ENCODE assay signal across 8 cellular contexts in the genomic region with DNA sequence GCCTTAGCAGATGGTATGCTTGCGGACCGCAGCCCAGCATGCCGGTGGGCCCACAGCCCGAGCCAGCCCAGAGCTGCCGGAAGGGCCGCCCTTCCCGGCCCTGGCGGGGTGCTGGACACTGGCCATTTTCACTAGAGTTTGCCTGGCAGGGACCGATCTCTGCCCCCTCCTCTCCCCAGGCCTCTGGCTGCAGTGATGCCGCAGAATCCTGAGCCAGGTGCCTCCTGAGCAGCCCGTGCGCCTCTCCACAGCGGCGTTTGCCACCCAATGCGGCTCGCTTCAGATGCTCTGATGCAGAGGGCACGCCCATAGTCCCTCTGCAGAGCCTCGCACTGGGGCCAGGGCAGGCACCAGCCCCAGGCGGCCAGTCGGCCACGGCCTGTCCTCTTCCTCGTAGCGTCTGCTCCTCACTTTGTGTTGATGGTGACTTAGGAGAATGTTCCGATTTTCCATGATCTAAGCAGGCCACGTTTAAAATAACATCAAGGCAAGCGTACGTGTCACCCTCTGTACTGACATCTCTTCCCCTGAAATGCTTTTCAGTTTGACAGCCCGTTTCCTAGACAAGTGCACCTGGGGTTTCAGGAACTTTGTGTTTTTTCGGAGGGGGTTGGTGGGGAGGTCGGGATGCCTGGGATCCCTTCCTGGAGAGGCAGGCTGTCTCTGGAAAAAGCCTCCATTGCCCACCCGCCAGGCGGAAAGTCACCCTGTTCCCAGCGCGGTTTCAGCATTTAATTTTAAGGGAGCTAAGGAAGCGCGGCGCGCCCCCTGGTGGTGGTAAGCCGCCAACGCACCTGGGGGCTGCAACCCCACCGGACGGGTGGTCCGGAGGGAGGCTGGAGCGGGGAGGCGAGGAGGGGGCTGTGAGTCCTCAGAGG. TPM values are rescaled to one million over a fixed set of nuclear protein-coding genes. Genes with fewer than 3 reads are reported as not detected.
DNase-seq lines count a peak whose midpoint lies in the region; ATAC-seq and TF ChIP-seq lines count a peak whose summit lies in the region.

No MANE protein-coding gene starts in this region.

- H3K36me3 ChIP-seq in CD4-positive, alpha-beta memory T cell (ENCODE audit: insufficient read depth, low read length): no peaks in the 10 kb centered on the region
- H3K36me3 ChIP-seq in SJCRH30 (peaks cover 25% of the 10 kb centered on the region), prostate gland (no peaks in the 10 kb centered on the region), upper lobe of right lung (no peaks in the 10 kb centered on the region)

- H3K36me3 Mint-ChIP-seq in CD4-positive, alpha-beta memory T cell: no peaks in the 10 kb centered on the region
- peaks cover 2% of the 10 kb centered on the region for H3K36me3 Mint-ChIP-seq in activated naive CD4-positive, alpha-beta T cell treated with anti-CD3 and anti-CD28 coated beads for 36 hours (ENCODE audit: low read depth)

- no peaks in the 10 kb centered on the region for H3K27me3 Mint-ChIP-seq in CD4-positive, alpha-beta memory T cell
- no peaks in the 10 kb centered on the region for H3K27me3 Mint-ChIP-seq in activated naive CD4-positive, alpha-beta T cell treated with anti-CD3 and anti-CD28 coated beads for 36 hours (ENCODE audit: low read depth)

- no peaks in the 10 kb centered on the region for H3K27me3 ChIP-seq in CD4-positive, alpha-beta memory T cell (ENCODE audit: insufficient read depth, low read length)
- no peaks in the 10 kb centered on the region for H3K27me3 ChIP-seq in SJCRH30
- H3K27me3 ChIP-seq in prostate gland (replicated peaks; ENCODE audit: insufficient read depth): no peaks in the 10 kb centered on the region
- no peaks in the 10 kb centered on the region for H3K27me3 ChIP-seq in upper lobe of right lung

- intact Hi-C loops in CD4-positive, alpha-beta memory T cell (cut with micrococcal nuclease): loop anchor here (1.0 to 2.0 kb wide), 2 partner anchors 128 to 349 kb away; no protein-coding TSS in a partner anchor
- intact Hi-C loops in activated naive CD4-positive, alpha-beta T cell treated with anti-CD3 and anti-CD28 coated beads for 36 hours (cut with micrococcal nuclease): loop anchor here (1.0 kb wide), 2 partner anchors 128 to 351 kb away; no protein-coding TSS in a partner anchor
- intact Hi-C loops in prostate gland (cut with DNase I): loop anchor here (1.0 to 5.0 kb wide), 3 partner anchors 63 to 348 kb away; a partner anchor contains a TSS
- intact Hi-C loops in upper lobe of right lung (cut with DNase I): loop anchor here (5.0 kb wide), 1 partner anchor 128 kb away; no protein-coding TSS in a partner anchor

- no peak for TF ChIP-seq POLR2A in prostate gland (IDR thresholded peaks at IDR 0.05)

- peaks cover 7 to 41% (median 15%) of the 10 kb centered on the region in 4 donors for H3K4me1 Mint-ChIP-seq in CD4-positive, alpha-beta memory T cell
- H3K4me1 Mint-ChIP-seq in activated naive CD4-positive, alpha-beta T cell treated with anti-CD3 and anti-CD28 coated beads for 36 hours (ENCODE audit: low read depth): peaks cover 25% of the 10 kb centered on the region

- POLR2A ChIA-PET in CD4-positive, alpha-beta memory T cell (lab: Charles Lee; ENCODE audit: partially characterized antibody): interaction anchor here (1.3 kb wide), 1 partner anchor 129 kb away, joined by 8 read pairs; no protein-coding TSS in a partner anchor

- CTCF ChIA-PET in CD4-positive, alpha-beta memory T cell (lab: Charles Lee; ENCODE audit: partially characterized antibody): interaction anchor here (0.5 to 5.6 kb wide), 12 partner anchors 9 to 409 kb away, joined by 3 to 74 read pairs (median 4); no protein-coding TSS in a partner anchor
- CTCF ChIA-PET in activated naive CD4-positive, alpha-beta T cell treated with anti-CD3 and anti-CD28 coated beads for 36 hours (lab: Charles Lee): interaction anchor here (0.6 to 3.5 kb wide), 5 partner anchors 82 to 424 kb away, joined by 3 to 42 read pairs (median 3); no protein-coding TSS in a partner anchor

- TF ChIP-seq CTCF in prostate gland (IDR thresholded peaks at IDR 0.05) (peak; percentile 96 to 100 (median 98)), upper lobe of right lung (IDR thresholded peaks at IDR 0.05) (peak; percentile 99)

- H3K9me3 Mint-ChIP-seq in CD4-positive, alpha-beta memory T cell: no peaks in the 10 kb centered on the region
- H3K9me3 Mint-ChIP-seq in activated naive CD4-positive, alpha-beta T cell treated with anti-CD3 and anti-CD28 coated beads for 36 hours: no peaks in the 10 kb centered on the region

- H3K4me3 ChIP-seq in CD4-positive, alpha-beta memory T cell (ENCODE audit: low read length in 2 of 2): no peak overlapping the region
- no peak overlapping the region for H3K4me3 ChIP-seq in SJCRH30
- no peak overlapping the region for H3K4me3 ChIP-seq in prostate gland
- H3K4me3 ChIP-seq in upper lobe of right lung: peak overlapping the region; percentile 11

- peak overlapping the region in 3 of 7 donors; percentile 27 to 57 (median 54) for H3K27ac Mint-ChIP-seq in CD4-positive, alpha-beta memory T cell
- no peak overlapping the region for H3K27ac Mint-ChIP-seq in activated naive CD4-positive, alpha-beta T cell treated with anti-CD3 and anti-CD28 coated beads for 36 hours

- ATAC-seq in upper lobe of right lung (peak; percentile 67), HG02588 (IDR thresholded peaks at IDR 0.05; ENCODE audit: unreplicated experiment) (no peak)

- peak in 4 of 5 donors; percentile 55 to 70 (median 60) for DNase-seq in CD4-positive, alpha-beta memory T cell
- peak; percentile 53 for DNase-seq in HT1080 (ENCODE audit: low read depth)
- DNase-seq in SJCRH30: peak; percentile 86 to 92
- DNase-seq in activated naive CD4-positive, alpha-beta T cell treated with anti-CD3 and anti-CD28 coated beads for 36 hours: peak; percentile 73
- DNase-seq in glomerular visceral epithelial cell (ENCODE audit: extremely low spot score): peak; percentile 59
- DNase-seq in prostate gland (ENCODE audit: low spot score): peak; percentile 46
- peak; percentile 84 for DNase-seq in upper lobe of right lung

- H3K27ac ChIP-seq in CD4-positive, alpha-beta memory T cell (ENCODE audit: low read depth, low read length): no peak overlapping the region
- H3K27ac ChIP-seq in SJCRH30 (peak overlapping the region; percentile 94), prostate gland (peak overlapping the region; percentile 3 to 26), upper lobe of right lung (no peak overlapping the region)

- WGBS in prostate gland: 29% methylated on average over 38 of the region's 45 CpGs

- peak overlapping the region in 3 of 8 donors; percentile 29 to 55 (median 46) for H3K4me3 Mint-ChIP-seq in CD4-positive, alpha-beta memory T cell
- no peak overlapping the region for H3K4me3 Mint-ChIP-seq in activated naive CD4-positive, alpha-beta T cell treated with anti-CD3 and anti-CD28 coated beads for 36 hours

- peaks cover 26% of the 10 kb centered on the region for H3K4me1 ChIP-seq in CD4-positive, alpha-beta memory T cell (ENCODE audit: insufficient read depth, low read length)
- H3K4me1 ChIP-seq in SJCRH30 (peaks cover 41% of the 10 kb centered on the region), prostate gland (replicated peaks) (no peaks in the 10 kb centered on the region), upper lobe of right lung (peaks cover 5% of the 10 kb centered on the region)

- H3K9me3 ChIP-seq in CD4-positive, alpha-beta memory T cell (ENCODE audit: control insufficient read depth in 1 of 2, low read length in 2 of 2): no peaks in the 10 kb centered on the region
- H3K9me3 ChIP-seq in SJCRH30 (replicated peaks) (no peaks in the 10 kb centered on the region), prostate gland (no peaks in the 10 kb centered on the region), upper lobe of right lung (no peaks in the 10 kb centered on the region)

RNA-seq across cellular contexts. Expression of a gene that starts 29.8 kb away (rescaled TPM):
- not detected for total RNA-seq in CD4-positive, alpha-beta memory T cell
- polyA plus RNA-seq in CD4-positive, alpha-beta memory T cell: not detected
- total RNA-seq in HT1080 (2014; rRNA removed; shearing (Covaris generic)): 0.23 and 0.48 TPM in 2 replicates
- 0.67 and 0.72 TPM in 2 replicates for polyA plus RNA-seq in HT1080 (2015; cell fraction: cytosol; rRNA removed)
- polyA plus RNA-seq in HT1080 (2015; cell fraction: nucleus; rRNA removed): 1.5 TPM in 2 replicates
- total RNA-seq in SJCRH30 (2014; rRNA removed; shearing (Covaris generic)): 5.6 and 5.8 TPM in 2 replicates
- total RNA-seq in activated naive CD4-positive, alpha-beta T cell treated with anti-CD3 and anti-CD28 coated beads for 36 hours: not detected
- 1 to 10 TPM; 2.9 to 5.5 TPM for total RNA-seq in prostate gland
- 7.8 TPM for total RNA-seq in upper lobe of right lung

Comparison
In these comparisons a context has a peak if more than half of its experiments do, and no peak if none do; other contexts are left out.
1. H3K27ac ChIP-seq: peak in SJCRH30 (single experiment) and prostate gland (2 of 2); none in CD4-positive, alpha-beta memory T cell (single experiment) and upper lobe of right lung (single experiment).
2. Peak in every context shown above with its lines, with median percentiles within 50 percentile points of each other: DNase-seq.